In genomic region chr13:61410669-61411297, GRCh38 we compare ENCODE assay signal across 10 cellular contexts. TPM values are rescaled to one million over a fixed set of nuclear protein-coding genes. Genes with fewer than 3 reads are reported as not detected.
DNase-seq lines count a peak whose midpoint lies in the region; ATAC-seq and TF ChIP-seq lines count a peak whose summit lies in the region.
"Had no signal": no experiment of that assay in that cellular context is flagged by ENCODE, and none has a peak within 500 bp of the region (broad histone marks: within the 10 kb centered on the region; RNA-seq: fewer than 3 reads in every experiment).

No MANE protein-coding gene starts in this region.

- TF ChIP-seq CTCF in colonic mucosa (IDR thresholded peaks at IDR 0.05) (peak; percentile 25), psoas muscle (IDR thresholded peaks at IDR 0.05) (peak; percentile 24), upper lobe of left lung (IDR thresholded peaks at IDR 0.05) (peak in 3 of 6 experiments; percentile 8 to 24 (median 11))

- TF ChIP-seq POLR2A in upper lobe of left lung (IDR thresholded peaks at IDR 0.05): no peak

- WGBS in psoas muscle, 3 donors: 86 to 97% (median 96%) methylated on average over 1 of the region's 1 CpG
- 93 to 100% methylated on average over 1 of the region's 1 CpG for WGBS in upper lobe of left lung, 2 donors

- H3K9me3 ChIP-seq in colonic mucosa (no peaks in the 10 kb centered on the region), psoas muscle (no peaks in the 10 kb centered on the region), upper lobe of left lung (no peaks in the 10 kb centered on the region)

- intact Hi-C loops in colonic mucosa (cut with DNase I) (loop anchor here (5.0 kb wide), 1 partner anchor 283 kb away; no protein-coding TSS in a partner anchor), psoas muscle (cut with DNase I) (no loop called here)

- H3K9ac ChIP-seq in colonic mucosa (ENCODE audit: low read depth in 2 of 2, low read length in 2 of 2): no peak overlapping the region

- no peaks in the 10 kb centered on the region for H3K36me3 ChIP-seq in colonic mucosa
- H3K36me3 ChIP-seq in psoas muscle (ENCODE audit: insufficient read depth in 1 of 2, low read depth in 1 of 2): no peaks in the 10 kb centered on the region
- H3K36me3 ChIP-seq in upper lobe of left lung: no peaks in the 10 kb centered on the region

- no peak for TF ChIP-seq EP300 in upper lobe of left lung (IDR thresholded peaks at IDR 0.05)

- no peaks in the 10 kb centered on the region for H3K4me1 ChIP-seq in colonic mucosa
- H3K4me1 ChIP-seq in psoas muscle: no peaks in the 10 kb centered on the region
- H3K4me1 ChIP-seq in upper lobe of left lung: peaks cover 0 to 13% (median 1%) of the 10 kb centered on the region in 4 donors

- H3K4me3 ChIP-seq in colonic mucosa (no peak overlapping the region), psoas muscle (no peak overlapping the region), upper lobe of left lung (no peak overlapping the region)

- H3K27me3 ChIP-seq in colonic mucosa (no peaks in the 10 kb centered on the region), psoas muscle (ENCODE audit: insufficient read depth in 3 of 3, low read length in 2 of 3) (peaks cover 5 to 31% (median 10%) of the 10 kb centered on the region in 3 donors), upper lobe of left lung (no peaks in the 10 kb centered on the region)

- ATAC-seq in psoas muscle (no peak), upper lobe of left lung (ENCODE audit: low FRiP score in 2 of 2) (no peak), GM19463 (IDR thresholded peaks at IDR 0.05; ENCODE audit: unreplicated experiment) (no peak)
- ATAC-seq: activated T-cell treated with anti-CD3 and anti-CD28 coated beads, Interleukin-2, amount 50 U/mL, for 72 hours had no signal

- DNase-seq in NCI-H2227 treated with DMSO at 0.1 percent for 48 hours (lab: John Stamatoyannopoulos, UW): peak; percentile 1
- DNase-seq in NCI-H2227 (lab: John Stamatoyannopoulos, UW; ENCODE audit: unreplicated experiment): no peak
- DNase-seq in NCI-H1105 treated with DMSO at 0.1 percent for 48 hours (lab: John Stamatoyannopoulos, UW): peak; percentile 76
- no peak for DNase-seq in colonic mucosa
- no peak for DNase-seq in psoas muscle
- DNase-seq in upper lobe of left lung: no peak
- DNase-seq in activated naive CD4-positive, alpha-beta T cell treated with anti-CD3 and anti-CD28 coated beads, Interleukin-2, amount 50 U/mL, for 16 hours: no peak
- DNase-seq: activated T-cell treated with anti-CD3 and anti-CD28 coated beads, Interleukin-2, amount 50 U/mL, for 72 hours; CD4-positive, CD25-positive, alpha-beta regulatory T cell had no signal

- no peak overlapping the region for H3K27ac ChIP-seq in colonic mucosa
- H3K27ac ChIP-seq in psoas muscle: no peak overlapping the region
- H3K27ac ChIP-seq in upper lobe of left lung: no peak overlapping the region

RNA-seq across cellular contexts. Expression of gene PCDH20, which starts 4.9 kb away (rescaled TPM):
- 1 to 10 TPM; 7.8 to 8.6 TPM for total RNA-seq in colonic mucosa
- 1 to 10 TPM in 2 of 4 donors, under 1 TPM in 2; 0.07 to 2.3 (median 0.92) TPM for total RNA-seq in psoas muscle
- under 1 TPM; 0.03 to 0.06 (median 0.05) TPM for polyA plus RNA-seq in psoas muscle
- total RNA-seq in upper lobe of left lung: 10 to 100 TPM in 1 of 6 donors, 1 to 10 TPM in 4, under 1 TPM in 1; 0.33 to 17.6 (median 6.3) TPM
- total RNA-seq: activated T-cell treated with anti-CD3 and anti-CD28 coated beads, Interleukin-2, amount 50 U/mL, for 72 hours; CD4-positive, CD25-positive, alpha-beta regulatory T cell had no signal

Comparison
In these comparisons a context has a peak if more than half of its experiments do, and no peak if none do; other contexts are left out.
1. DNase-seq: peak in NCI-H2227 treated with DMSO at 0.1 percent for 48 hours (single experiment) and NCI-H1105 treated with DMSO at 0.1 percent for 48 hours (single experiment); none in NCI-H2227 (single experiment), colonic mucosa (single experiment), psoas muscle (0 of 2), upper lobe of left lung (0 of 2) and activated naive CD4-positive, alpha-beta T cell treated with anti-CD3 and anti-CD28 coated beads, Interleukin-2, amount 50 U/mL, for 16 hours (single experiment).